In the genomic region with DNA sequence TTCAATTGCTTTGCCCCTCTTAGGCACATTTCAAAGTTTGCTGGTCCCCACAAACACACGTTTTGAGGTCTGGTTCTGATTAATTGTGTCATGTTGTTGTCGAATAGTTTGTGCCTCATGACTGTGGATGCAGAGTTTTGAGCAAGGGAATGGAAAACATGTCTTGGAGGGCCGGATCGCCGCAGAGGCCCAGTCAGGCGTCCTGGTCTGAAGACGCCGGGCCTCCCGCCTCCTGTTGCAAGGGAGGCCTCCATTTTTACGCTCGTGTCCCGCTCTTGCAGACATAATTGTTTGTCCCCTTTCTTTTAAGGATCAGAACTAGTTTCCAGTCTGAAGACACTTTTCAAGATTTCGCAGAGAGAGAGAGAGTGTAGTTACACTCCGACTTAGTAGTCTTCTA, we compare ENCODE assay signal across 16 cellular contexts. TPM values are rescaled to one million over a fixed set of nuclear protein-coding genes. Genes with fewer than 3 reads are reported as not detected.
DNase-seq lines count a peak whose midpoint lies in the region; ATAC-seq and TF ChIP-seq lines count a peak whose summit lies in the region.
"Had no signal": no experiment of that assay in that cellular context is flagged by ENCODE, and none has a peak within 500 bp of the region (broad histone marks: within the 10 kb centered on the region; RNA-seq: fewer than 3 reads in every experiment).

No MANE protein-coding gene starts in this region.

- no peak for DNase-seq in right atrium auricular region (ENCODE audit: low spot score)
- DNase-seq in left ventricle myocardium inferior: no peak
- DNase-seq in endodermal cell: peak; percentile 78
- DNase-seq in natural killer cell: no peak
- DNase-seq in type B pancreatic cell (ENCODE audit: extremely low spot score, unreplicated experiment): no peak
- no peak for DNase-seq in omental fat pad (ENCODE audit: low spot score)
- no peak for DNase-seq in stimulated activated CD4-positive, alpha-beta T cell treated with anti-CD3 and anti-CD28 coated beads, Interleukin-4, amount 100 ng/mL, for 1 hour
- DNase-seq: adrenal gland; DMS 273 treated with DMSO at 0.1 percent for 48 hours; mucosa of descending colon; NCI-H187; NCI-H510A treated with DMSO at 0.1 percent for 48 hours; stimulated activated CD4-positive, alpha-beta T cell treated with anti-CD3 and anti-CD28 coated beads, Interleukin-2, amount 100 ng/mL, for 48 hours had no signal

- peak overlapping the region; percentile 17 for H3K9ac ChIP-seq in endodermal cell (ENCODE audit: extremely low read depth, low read length, poor library complexity, severe bottlenecking)

- no peaks in the 10 kb centered on the region for H3K27me3 ChIP-seq in right atrium auricular region
- H3K27me3 ChIP-seq in left ventricle myocardium inferior (ENCODE audit: low read depth): peaks cover 77% of the 10 kb centered on the region
- H3K27me3 ChIP-seq in endodermal cell (ENCODE audit: control insufficient read depth, insufficient read depth, low read length, poor library complexity, severe bottlenecking): peaks cover 54% of the 10 kb centered on the region

- H3K27ac Mint-ChIP-seq in endodermal cell: no peak overlapping the region
- H3K27ac Mint-ChIP-seq in natural killer cell: no peak overlapping the region
- H3K27ac Mint-ChIP-seq in type B pancreatic cell: peak overlapping the region; percentile 85

- no peak for TF ChIP-seq CTCF in right atrium auricular region (IDR thresholded peaks at IDR 0.05)
- no peak for TF ChIP-seq CTCF in left ventricle myocardium inferior (IDR thresholded peaks at IDR 0.05; ENCODE audit: borderline replicate concordance)
- TF ChIP-seq CTCF in endodermal cell (conservative IDR thresholded peaks at IDR 0.05): no peak
- no peak for TF ChIP-seq CTCF in natural killer cell (IDR thresholded peaks at IDR 0.05)
- TF ChIP-seq CTCF in type B pancreatic cell (conservative IDR thresholded peaks at IDR 0.05): no peak
- no peak for TF ChIP-seq CTCF in omental fat pad (IDR thresholded peaks at IDR 0.05)

- intact Hi-C loops in left ventricle myocardium inferior (cut with micrococcal nuclease): no loop called here
- intact Hi-C loops in natural killer cell (cut with micrococcal nuclease): loop anchor here (10.0 kb wide), 1 partner anchor 60 kb away; the partner anchor contains the start of gene PIK3R5

- H3K36me3 Mint-ChIP-seq in endodermal cell (ENCODE audit: low read depth) (no peaks in the 10 kb centered on the region), natural killer cell (no peaks in the 10 kb centered on the region), type B pancreatic cell (peaks cover 12% of the 10 kb centered on the region)

- ATAC-seq in natural killer cell (no peak), omental fat pad (ENCODE audit: low FRiP score) (no peak), HG03280 (IDR thresholded peaks at IDR 0.05; ENCODE audit: unreplicated experiment) (no peak)
- ATAC-seq: activated CD4-positive, CD25-positive, alpha-beta regulatory T cell treated with anti-CD3 and anti-CD28 coated beads, Interleukin-2, amount 50 U/mL, for 24 hours; mucosa of descending colon had no signal

- no peaks in the 10 kb centered on the region for H3K9me3 ChIP-seq in right atrium auricular region
- no peaks in the 10 kb centered on the region for H3K9me3 ChIP-seq in left ventricle myocardium inferior (replicated peaks)
- no peaks in the 10 kb centered on the region for H3K9me3 ChIP-seq in endodermal cell (ENCODE audit: control insufficient read depth, low read length)
- H3K9me3 ChIP-seq: adrenal gland, mucosa of descending colon, tibial nerve had no signal

- 7 to 12% methylated on average over 13 to 14 of the region's 14 CpGs for WGBS in endodermal cell (ENCODE audit: insufficient coverage in 1 of 2, insufficient read length in 1 of 2), 2 experiments

- H3K27me3 Mint-ChIP-seq in endodermal cell (ENCODE audit: insufficient read depth) (peaks cover 45% of the 10 kb centered on the region), natural killer cell (ENCODE audit: low read depth in 2 of 2) (peaks cover 40 to 55% of the 10 kb centered on the region in 2 donors), type B pancreatic cell (peaks cover 74% of the 10 kb centered on the region)

- H3K4me3 Mint-ChIP-seq in endodermal cell: peak overlapping the region; percentile 76
- peak overlapping the region; percentile 75 for H3K4me3 Mint-ChIP-seq in natural killer cell
- H3K4me3 Mint-ChIP-seq in type B pancreatic cell: peak overlapping the region; percentile 82

- peaks cover 6% of the 10 kb centered on the region for H3K36me3 ChIP-seq in right atrium auricular region
- no peaks in the 10 kb centered on the region for H3K36me3 ChIP-seq in left ventricle myocardium inferior
- peaks cover 7% of the 10 kb centered on the region for H3K36me3 ChIP-seq in endodermal cell (ENCODE audit: control insufficient read depth, insufficient read depth, low read length)
- H3K36me3 ChIP-seq: adrenal gland, tibial nerve had no signal

- H3K4me1 Mint-ChIP-seq in endodermal cell (peaks cover 40% of the 10 kb centered on the region), natural killer cell (peaks cover 4 to 6% of the 10 kb centered on the region in 2 donors), type B pancreatic cell (ENCODE audit: unreplicated experiment) (peaks cover 31% of the 10 kb centered on the region)

- H3K9me3 Mint-ChIP-seq in endodermal cell (no peaks in the 10 kb centered on the region), natural killer cell (no peaks in the 10 kb centered on the region), type B pancreatic cell (no peaks in the 10 kb centered on the region)

- H3K4me1 ChIP-seq in right atrium auricular region (peaks cover 0 to 50% of the 10 kb centered on the region in 2 donors), left ventricle myocardium inferior (peaks cover 49% of the 10 kb centered on the region), endodermal cell (ENCODE audit: control insufficient read depth, insufficient read depth, low read length) (peaks cover 13% of the 10 kb centered on the region)

- peak overlapping the region; percentile 55 to 73 for H3K4me3 ChIP-seq in right atrium auricular region
- H3K4me3 ChIP-seq in left ventricle myocardium inferior: no peak overlapping the region
- H3K4me3 ChIP-seq in endodermal cell (ENCODE audit: low read length): peak overlapping the region; percentile 89
- H3K4me3 ChIP-seq: adrenal gland, mucosa of descending colon had no signal

- peak overlapping the region; percentile 90 to 92 for H3K27ac ChIP-seq in right atrium auricular region
- no peak overlapping the region for H3K27ac ChIP-seq in left ventricle myocardium inferior (replicated peaks)
- no peak overlapping the region for H3K27ac ChIP-seq in endodermal cell (ENCODE audit: low read depth, low read length)
- H3K27ac ChIP-seq: adrenal gland had no signal

RNA-seq across cellular contexts. Expression of gene NTN1, which starts 3.2 kb away (rescaled TPM):
- total RNA-seq in right atrium auricular region (100 to 1,000 TPM; 142 to 163 TPM), left ventricle myocardium inferior (60.3 TPM), endodermal cell (10 to 100 TPM; 17.0 to 40.4 TPM), natural killer cell (under 1 TPM; 0.12 to 0.15 (median 0.14) TPM), type B pancreatic cell (ENCODE audit: low replicate concordance) (10.7 and 17.4 TPM in 2 replicates), omental fat pad (1 to 10 TPM in 3 of 4 donors, under 1 TPM in 1; 0.69 to 7.3 (median 2.5) TPM)
- polyA plus RNA-seq in endodermal cell (2013, experiment 1 of 2): 14.7 TPM
- polyA plus RNA-seq in endodermal cell (2013, experiment 2 of 2): 18.4 TPM

RNA-seq across cellular contexts. Expression of gene PIK3R5, which starts 59.0 kb away (rescaled TPM):
- total RNA-seq in right atrium auricular region (1 to 10 TPM; 5.0 to 7.5 TPM), left ventricle myocardium inferior (2.7 TPM), endodermal cell (10 to 100 TPM; 10.4 to 37.0 TPM), natural killer cell (100 to 1,000 TPM; 254 to 364 (median 348) TPM), type B pancreatic cell (ENCODE audit: low replicate concordance) (0.29 TPM in 2 replicates), omental fat pad (10 to 100 TPM; 18.9 to 60.2 (median 37.8) TPM)
- polyA plus RNA-seq in endodermal cell (2013, experiment 1 of 2): 8.8 TPM
- 8.0 TPM for polyA plus RNA-seq in endodermal cell (2013, experiment 2 of 2)

Comparison
In these comparisons a context has a peak if more than half of its experiments do, and no peak if none do; other contexts are left out.
1. H3K27ac ChIP-seq: peak in right atrium auricular region (2 of 2); none in left ventricle myocardium inferior (single experiment) and endodermal cell (single experiment).
2. RNA of gene PIK3R5, which starts 59.0 kb away (total RNA-seq): 254 to 364 TPM in natural killer cell; 18.9 to 60.2 TPM in omental fat pad, 10.4 to 37.0 TPM in endodermal cell, 5.0 to 7.5 TPM in right atrium auricular region, 2.7 TPM in left ventricle myocardium inferior (single experiment) and 0.29 TPM in type B pancreatic cell; every median in the first group is over 4 times any median in the second.
3. Peak in every context shown above with its lines, with median percentiles within 50 percentile points of each other: H3K4me3 Mint-ChIP-seq.